ENCODE assay signal across 12 cellular contexts in genomic region chr2:75986617-75987016, GRCh38.
A peak's percentile ranks its signal among the peaks of the same experiment; 100 is the strongest.
DNase-seq lines count a peak whose midpoint lies in the region; ATAC-seq lines count a peak whose summit lies in the region.
"Had no signal": no experiment of that assay in that cellular context is flagged by ENCODE, and none has a peak within 500 bp of the region (broad histone marks: within the 10 kb centered on the region; RNA-seq: fewer than 3 reads in every experiment).

No MANE protein-coding gene starts in this region.

- no peak overlapping the region for H2BK5ac ChIP-seq in neuronal stem cell (ENCODE audit: low read length)

- H3K27ac ChIP-seq in mesodermal cell (ENCODE audit: low read depth, low read length, severe bottlenecking) (peak overlapping the region; percentile 3), neuronal stem cell (replicated peaks; ENCODE audit: low read length) (no peak overlapping the region)
- H3K27ac ChIP-seq: BLaER1, GM23248 had no signal

- no peak overlapping the region for H3K14ac ChIP-seq in neuronal stem cell (ENCODE audit: low read length)

- H2BK15ac ChIP-seq in neuronal stem cell (ENCODE audit: low read length) = no peak overlapping the region

- H2AK5ac ChIP-seq in neuronal stem cell (ENCODE audit: low read depth, low read length) = no peak overlapping the region

- no peak overlapping the region for H4K91ac ChIP-seq in neuronal stem cell (ENCODE audit: low read depth, low read length, poor library complexity)

- in situ Hi-C loops in SK-MEL-5 (cut with HindIII; ENCODE audit: low pct_unique_long_range_greater_than_20kb, low sequenced_read_pairs) = no loop called here

- no peak overlapping the region for H3K4ac ChIP-seq in neuronal stem cell (ENCODE audit: low read length)

- no peaks in the 10 kb centered on the region for H3K27me3 ChIP-seq in neuronal stem cell (ENCODE audit: control insufficient read depth in 3 of 3, insufficient read depth in 3 of 3, low read depth in 1 of 3, low read length in 3 of 3)
- H3K27me3 ChIP-seq: BLaER1 had no signal

- H3K9ac ChIP-seq in neuronal stem cell (ENCODE audit: low read depth, low read length, poor library complexity) = no peak overlapping the region
- H3K9ac ChIP-seq: BLaER1, GM23248 had no signal

- 35% methylated on average over 2 of the region's 4 CpGs; no CpG with 5 or more reads in 1 of the 2 experiments for WGBS in mesodermal cell (ENCODE audit: insufficient coverage in 2 of 2), 2 experiments
- WGBS in neuronal stem cell (ENCODE audit: extremely low coverage in 2 of 2, insufficient read length in 2 of 2, insufficient replicate concordance in 1 of 2), 2 donors = no CpG with 5 or more reads among the region's 4 CpGs

- no peak overlapping the region for H4K8ac ChIP-seq in neuronal stem cell (ENCODE audit: low read depth, low read length)

- DNase-seq in ELF-1 (ENCODE audit: low read depth, low spot score) (peak; percentile 4), SK-MEL-5 (ENCODE audit: low read depth, low spot score) (peak; percentile 22), neuronal stem cell (ENCODE audit: low spot score) (no peak), 8988T (no peak), DMS 273 treated with DMSO at 0.1 percent for 48 hours (lab: John Stamatoyannopoulos, UW) (no peak)
- DNase-seq: AML-193; CD8-positive, alpha-beta memory T cell; GM23248; H7 had no signal

- H3K4me3 ChIP-seq in mesodermal cell (ENCODE audit: extremely low read depth, insufficient read depth, low read length, poor library complexity, severe bottlenecking) (no peak overlapping the region), neuronal stem cell (ENCODE audit: low read length in 2 of 2) (no peak overlapping the region)
- H3K4me3 ChIP-seq: BLaER1, GM23248 had no signal

- H3K4me1 ChIP-seq in mesodermal cell (ENCODE audit: control insufficient read depth, insufficient read depth, low read length, poor library complexity, severe bottlenecking) = no peaks in the 10 kb centered on the region
- peaks cover 0 to 7% of the 10 kb centered on the region in 2 donors for H3K4me1 ChIP-seq in neuronal stem cell (ENCODE audit: control insufficient read depth in 2 of 2, insufficient read depth in 1 of 2, low read depth in 1 of 2, low read length in 2 of 2)
- H3K4me1 ChIP-seq: BLaER1 had no signal

- H3K4me2 ChIP-seq in neuronal stem cell (ENCODE audit: insufficient read depth, low read length, poor library complexity, severe bottlenecking) = no peak overlapping the region
- H3K4me2 ChIP-seq: BLaER1 had no signal

- ATAC-seq in HG02885 (IDR thresholded peaks at IDR 0.05; ENCODE audit: poor library complexity, unreplicated experiment) = no peak

- no peak overlapping the region for H3K18ac ChIP-seq in neuronal stem cell (ENCODE audit: low read length)

- peak overlapping the region; percentile 46 for H2AFZ ChIP-seq in neuronal stem cell (ENCODE audit: low read length)
- H2AFZ ChIP-seq: GM23248 had no signal

- H3K23ac ChIP-seq in neuronal stem cell (ENCODE audit: low read depth, low read length, poor library complexity) = no peak overlapping the region

- no peaks in the 10 kb centered on the region for H3K79me1 ChIP-seq in neuronal stem cell (ENCODE audit: low read depth, low read length)

- H2BK120ac ChIP-seq in neuronal stem cell (ENCODE audit: low read depth, low read length) = no peak overlapping the region

- H3K9me3 ChIP-seq in mesodermal cell (ENCODE audit: control insufficient read depth, low read length) (no peaks in the 10 kb centered on the region), neuronal stem cell (replicated peaks in 1 of 2; ENCODE audit: control insufficient read depth in 2 of 2, insufficient read depth in 1 of 2, low read depth in 1 of 2, low read length in 2 of 2) (peaks cover 0 to 13% of the 10 kb centered on the region in 2 donors)

- no peak overlapping the region for H2BK12ac ChIP-seq in neuronal stem cell (ENCODE audit: low read length)

- H3K36me3 ChIP-seq in mesodermal cell (ENCODE audit: control insufficient read depth, insufficient read depth, low read length) = no peaks in the 10 kb centered on the region
- no peaks in the 10 kb centered on the region for H3K36me3 ChIP-seq in neuronal stem cell (replicated peaks in 1 of 2; ENCODE audit: control insufficient read depth in 2 of 2, insufficient read depth in 2 of 2, low read length in 2 of 2)
- H3K36me3 ChIP-seq: BLaER1 had no signal

Comparison
In these comparisons a context has a peak if more than half of its experiments do, and no peak if none do; other contexts are left out.
1. DNase-seq: peak in ELF-1 (single experiment) and SK-MEL-5 (single experiment); none in neuronal stem cell (single experiment), 8988T (single experiment) and DMS 273 treated with DMSO at 0.1 percent for 48 hours (single experiment).